ENCODE assay signal across 8 cellular contexts in genomic region chr11:83158474-83158786, GRCh38. TPM values are rescaled to one million over a fixed set of nuclear protein-coding genes. Genes with fewer than 3 reads are reported as not detected.
DNase-seq lines count a peak whose midpoint lies in the region; ATAC-seq and TF ChIP-seq lines count a peak whose summit lies in the region.

No MANE protein-coding gene starts in this region.

- WGBS in hepatocyte (ENCODE audit: low lambda C conversion rate, missing lambda C conversion rate): 2% methylated on average over 4 of the region's 4 CpGs

- no peak overlapping the region for H2AFZ ChIP-seq in hepatocyte

- CTCF ChIA-PET in activated CD4-positive, alpha-beta memory T cell treated with anti-CD3 and anti-CD28 coated beads for 36 hours (lab: Charles Lee): interaction anchor here (1.1 to 1.4 kb wide), 2 partner anchors 257 to 291 kb away, joined by 4 read pairs; partner anchors contain the start of gene DDIAS

- TF ChIP-seq CTCF in hepatocyte (IDR thresholded peaks at IDR 0.05; ENCODE audit: poor library complexity): no peak

- peaks cover 18% of the 10 kb centered on the region for H3K4me1 ChIP-seq in hepatocyte (ENCODE audit: insufficient read depth)

- ATAC-seq in GM21825 (IDR thresholded peaks at IDR 0.05; ENCODE audit: unreplicated experiment) (no peak), GM18907 (IDR thresholded peaks at IDR 0.05; ENCODE audit: unreplicated experiment) (no peak)

- peak overlapping the region; percentile 98 for H3K27ac ChIP-seq in hepatocyte
- H3K27ac ChIP-seq in skin epidermis: peak overlapping the region; percentile 92 to 100 (median 99)

- no peaks in the 10 kb centered on the region for H3K36me3 ChIP-seq in H7 (replicated peaks; ENCODE audit: control insufficient read depth, insufficient read depth, low read length)
- no peaks in the 10 kb centered on the region for H3K36me3 ChIP-seq in hepatocyte (replicated peaks; ENCODE audit: insufficient read depth, low read depth)

- peaks cover 53% of the 10 kb centered on the region for H4K20me1 ChIP-seq in hepatocyte (ENCODE audit: insufficient read depth, poor library complexity, severe bottlenecking)

- POLR2A ChIA-PET in activated CD4-positive, alpha-beta memory T cell treated with anti-CD3 and anti-CD28 coated beads for 36 hours (lab: Charles Lee): interaction anchor here (0.8 to 5.7 kb wide), 4 partner anchors 36 to 258 kb away, joined by 3 to 67 read pairs (median 38); partner anchors contain the start of genes ANKRD42, DDIAS, PRCP and RAB30

- H3K27me3 ChIP-seq in H7 (ENCODE audit: control insufficient read depth, insufficient read depth, low read length): no peaks in the 10 kb centered on the region
- H3K27me3 ChIP-seq in hepatocyte: no peaks in the 10 kb centered on the region

- H3K4me3 Mint-ChIP-seq in activated CD4-positive, alpha-beta memory T cell treated with anti-CD3 and anti-CD28 coated beads for 36 hours: peak overlapping the region; percentile 100

- peak overlapping the region; percentile 86 for H3K4me2 ChIP-seq in hepatocyte

- H3K4me1 Mint-ChIP-seq in activated CD4-positive, alpha-beta memory T cell treated with anti-CD3 and anti-CD28 coated beads for 36 hours (ENCODE audit: low read depth): peaks cover 36% of the 10 kb centered on the region

- no peaks in the 10 kb centered on the region for H3K27me3 Mint-ChIP-seq in activated CD4-positive, alpha-beta memory T cell treated with anti-CD3 and anti-CD28 coated beads for 36 hours

- H3K9me2 ChIP-seq in hepatocyte (replicated peaks; ENCODE audit: insufficient read depth): no peaks in the 10 kb centered on the region

- H3K27ac Mint-ChIP-seq in activated CD4-positive, alpha-beta memory T cell treated with anti-CD3 and anti-CD28 coated beads for 36 hours: peak overlapping the region; percentile 100

- peaks cover 64% of the 10 kb centered on the region for H3K79me2 ChIP-seq in hepatocyte

- peaks cover 46% of the 10 kb centered on the region for H3K36me3 Mint-ChIP-seq in activated CD4-positive, alpha-beta memory T cell treated with anti-CD3 and anti-CD28 coated beads for 36 hours

- H3K9me3 ChIP-seq in hepatocyte (ENCODE audit: low read depth): no peaks in the 10 kb centered on the region

- H3K9me3 Mint-ChIP-seq in activated CD4-positive, alpha-beta memory T cell treated with anti-CD3 and anti-CD28 coated beads for 36 hours: no peaks in the 10 kb centered on the region

- DNase-seq in H7 (no peak), hepatocyte (ENCODE audit: low spot score) (no peak), UCSD-AML1 (lab: John Stamatoyannopoulos, UW; ENCODE audit: unreplicated experiment) (no peak), NCI-H226 (no peak)
- no peak for DNase-seq in activated CD4-positive, alpha-beta memory T cell treated with anti-CD3 and anti-CD28 coated beads for 36 hours

- intact Hi-C loops in activated CD4-positive, alpha-beta memory T cell treated with anti-CD3 and anti-CD28 coated beads for 36 hours (cut with micrococcal nuclease): no loop called here

- H3K4me3 ChIP-seq in H7 (ENCODE audit: insufficient read depth, low read depth, low read length) (peak overlapping the region; percentile 96), hepatocyte (peak overlapping the region; percentile 83), skin epidermis (peak overlapping the region; percentile 82 to 99 (median 94))

RNA-seq across cellular contexts. Expression of gene PCF11, which starts 1.5 kb away (rescaled TPM):
- total RNA-seq in H7 (2014; rRNA removed; shearing (Covaris generic)): 25.4 and 29.9 TPM in 2 replicates
- 10 to 100 TPM; 46.8 to 47.9 TPM for total RNA-seq in activated CD4-positive, alpha-beta memory T cell treated with anti-CD3 and anti-CD28 coated beads for 36 hours
- total RNA-seq in hepatocyte: 52.3 and 60.4 TPM in 2 replicates
- polyA plus RNA-seq in hepatocyte: 15.2 TPM in 2 replicates

RNA-seq across cellular contexts. Expression of gene ANKRD42, which starts 35.1 kb away (rescaled TPM):
- 3.3 and 5.5 TPM in 2 replicates for total RNA-seq in H7 (2014; rRNA removed; shearing (Covaris generic))
- total RNA-seq in activated CD4-positive, alpha-beta memory T cell treated with anti-CD3 and anti-CD28 coated beads for 36 hours: 1 to 10 TPM; 3.8 to 5.4 TPM
- 8.3 and 9.2 TPM in 2 replicates for total RNA-seq in hepatocyte
- polyA plus RNA-seq in hepatocyte: 9.5 and 9.7 TPM in 2 replicates
